In the genomic region with DNA sequence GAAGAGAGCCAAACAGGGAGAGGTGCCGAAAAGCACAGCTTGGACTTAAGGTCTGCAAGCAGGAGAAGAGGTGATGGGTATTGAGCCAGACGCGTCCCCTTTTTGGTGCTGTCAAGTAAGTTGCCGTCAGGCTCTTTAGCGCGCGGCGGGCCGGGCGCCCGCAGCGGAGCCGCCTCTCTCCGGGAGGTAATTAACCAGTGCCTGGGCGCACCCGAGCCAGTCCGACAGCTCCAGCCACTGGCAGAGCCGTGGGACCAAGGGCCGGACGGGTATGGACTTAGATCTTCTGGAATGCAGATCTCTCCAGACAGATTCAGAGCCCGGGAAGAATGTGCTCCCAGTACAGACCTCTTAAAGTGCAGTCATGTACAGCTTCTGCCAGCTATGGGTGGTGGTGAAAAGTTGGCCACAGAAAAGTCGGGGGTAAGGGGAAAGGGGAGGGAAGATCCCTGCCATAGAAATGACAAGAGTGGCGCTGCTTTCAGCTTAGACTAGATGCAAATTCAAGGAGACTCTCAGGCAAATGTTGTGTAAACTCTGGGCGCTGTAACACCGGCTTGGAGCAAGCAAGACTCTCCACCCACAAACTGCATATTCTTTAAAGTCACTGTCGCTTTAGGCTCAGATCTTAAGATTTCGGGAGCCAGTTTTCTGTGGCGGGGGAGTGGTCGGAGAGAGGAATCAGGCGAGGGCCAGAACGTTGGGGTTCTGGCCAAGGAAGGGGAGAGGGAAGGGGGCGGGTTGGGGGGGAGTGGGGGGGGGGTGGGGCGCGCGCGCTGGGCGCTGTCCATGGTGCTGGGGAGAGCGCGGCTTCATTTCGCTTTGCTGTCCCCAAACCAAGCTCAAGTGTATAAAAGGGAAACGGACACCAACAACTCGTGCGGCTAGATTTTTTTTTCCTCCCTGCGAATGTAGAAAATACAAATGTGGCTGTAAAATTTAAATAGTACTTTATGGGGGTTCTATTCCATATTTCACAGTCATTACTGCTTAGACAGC, we compare ENCODE assay signal across 2 cellular contexts.
TF ChIP-seq lines count a peak whose summit lies in the region.

No MANE protein-coding gene starts in this region.

TF ChIP-seq in HCT116, 20 proteins besides CTCF, POLR2A, EP300 and RAD21:
- TF ChIP-seq, protein P1, sequence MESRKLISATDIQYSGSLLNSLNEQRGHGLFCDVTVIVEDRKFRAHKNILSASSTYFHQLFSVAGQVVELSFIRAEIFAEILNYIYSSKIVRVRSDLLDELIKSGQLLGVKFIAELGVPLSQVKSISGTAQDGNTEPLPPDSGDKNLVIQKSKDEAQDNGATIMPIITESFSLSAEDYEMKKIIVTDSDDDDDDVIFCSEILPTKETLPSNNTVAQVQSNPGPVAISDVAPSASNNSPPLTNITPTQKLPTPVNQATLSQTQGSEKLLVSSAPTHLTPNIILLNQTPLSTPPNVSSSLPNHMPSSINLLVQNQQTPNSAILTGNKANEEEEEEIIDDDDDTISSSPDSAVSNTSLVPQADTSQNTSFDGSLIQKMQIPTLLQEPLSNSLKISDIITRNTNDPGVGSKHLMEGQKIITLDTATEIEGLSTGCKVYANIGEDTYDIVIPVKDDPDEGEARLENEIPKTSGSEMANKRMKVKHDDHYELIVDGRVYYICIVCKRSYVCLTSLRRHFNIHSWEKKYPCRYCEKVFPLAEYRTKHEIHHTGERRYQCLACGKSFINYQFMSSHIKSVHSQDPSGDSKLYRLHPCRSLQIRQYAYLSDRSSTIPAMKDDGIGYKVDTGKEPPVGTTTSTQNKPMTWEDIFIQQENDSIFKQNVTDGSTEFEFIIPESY (IDR thresholded peaks at IDR 0.05; ENCODE audit: extremely low read depth, insufficient replicate concordance, low read length), result no peak
- TF ChIP-seq REST (IDR thresholded peaks at IDR 0.05; ENCODE audit: low read depth) (peak; percentile 71), EZH2 (IDR thresholded peaks at IDR 0.05) (peak; percentile 96; the same call in 1 of the 2 replicates), EZH2phosphoT487 (IDR thresholded peaks at IDR 0.05; ENCODE audit: borderline replicate concordance) (peak; percentile 99), ATF3 (IDR thresholded peaks at IDR 0.05) (no peak)

TF ChIP-seq in WTC11, 78 proteins besides CTCF, POLR2A, EP300 and RAD21 (continued from another document):
- TF ChIP-seq, protein P2, sequence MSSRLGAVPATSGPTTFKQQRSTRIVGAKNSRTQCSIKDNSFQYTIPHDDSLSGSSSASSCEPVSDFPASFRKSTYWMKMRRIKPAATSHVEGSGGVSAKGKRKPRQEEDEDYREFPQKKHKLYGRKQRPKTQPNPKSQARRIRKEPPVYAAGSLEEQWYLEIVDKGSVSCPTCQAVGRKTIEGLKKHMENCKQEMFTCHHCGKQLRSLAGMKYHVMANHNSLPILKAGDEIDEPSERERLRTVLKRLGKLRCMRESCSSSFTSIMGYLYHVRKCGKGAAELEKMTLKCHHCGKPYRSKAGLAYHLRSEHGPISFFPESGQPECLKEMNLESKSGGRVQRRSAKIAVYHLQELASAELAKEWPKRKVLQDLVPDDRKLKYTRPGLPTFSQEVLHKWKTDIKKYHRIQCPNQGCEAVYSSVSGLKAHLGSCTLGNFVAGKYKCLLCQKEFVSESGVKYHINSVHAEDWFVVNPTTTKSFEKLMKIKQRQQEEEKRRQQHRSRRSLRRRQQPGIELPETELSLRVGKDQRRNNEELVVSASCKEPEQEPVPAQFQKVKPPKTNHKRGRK (CRISPR knock-in tag; IDR thresholded peaks at IDR 0.05; ENCODE audit: borderline replicate concordance), result no peak
- TF ChIP-seq TCF7 (CRISPR knock-in tag; IDR thresholded peaks at IDR 0.05; ENCODE audit: low read depth) (no peak), ZBTB43 (CRISPR knock-in tag; IDR thresholded peaks at IDR 0.05) (no peak)
TF ChIP-seq in WTC11: peak in this region for 1.
